9 cellular contexts compared by ENCODE assay signal in the genomic region with DNA sequence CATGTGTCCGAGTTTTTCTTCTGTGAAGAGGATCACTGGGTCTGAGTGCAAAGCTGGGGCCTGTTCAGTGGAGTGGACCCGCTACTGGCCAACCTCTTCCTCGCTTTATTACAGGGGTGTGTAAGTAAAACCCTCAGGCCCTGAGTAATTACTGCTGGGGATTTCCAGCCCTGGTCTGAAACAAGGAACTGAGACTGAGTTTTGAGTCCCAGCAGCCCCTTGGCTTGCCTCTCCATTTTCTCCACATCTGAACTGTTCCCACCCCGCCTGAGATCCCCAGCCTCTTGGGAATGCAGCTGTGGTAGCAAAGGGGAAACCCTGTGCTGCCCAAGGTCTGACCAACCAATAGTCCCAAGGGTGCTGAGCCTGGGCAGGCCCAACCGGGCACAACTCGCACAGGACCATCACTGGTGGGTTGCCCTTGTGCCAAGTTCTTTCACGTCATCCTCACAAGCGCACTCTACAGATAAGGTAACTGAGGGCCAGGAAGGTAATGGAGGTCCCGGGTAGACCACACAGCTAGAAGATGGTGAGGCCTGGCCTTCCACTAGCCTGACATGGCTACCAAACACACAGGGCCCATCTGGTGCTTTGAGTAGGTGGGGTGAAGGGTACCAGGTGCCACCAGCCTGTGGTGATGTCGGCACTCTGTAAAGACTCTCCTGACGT. TPM values are rescaled to one million over a fixed set of nuclear protein-coding genes. Genes with fewer than 3 reads are reported as not detected.
DNase-seq lines count a peak whose midpoint lies in the region; ATAC-seq, FAIRE-seq and TF ChIP-seq lines count a peak whose summit lies in the region.
"Had no signal": no experiment of that assay in that cellular context is flagged by ENCODE, and none has a peak within 500 bp of the region (broad histone marks: within the 10 kb centered on the region; RNA-seq: fewer than 3 reads in every experiment).

No MANE protein-coding gene starts in this region.

- H2AK5ac ChIP-seq in H1 (ENCODE audit: low read depth, low read length): peak overlapping the region; percentile 94

- H3K9ac ChIP-seq in OCI-LY3 (ENCODE audit: low read length): peak overlapping the region; percentile 97
- H3K9ac ChIP-seq in H1 (replicated peaks in 1 of 4; ENCODE audit: extremely low read depth in 1 of 4, low read depth in 3 of 4, low read length in 3 of 4): no peak overlapping the region; a peak in 1 of 7 replicates

- no peaks in the 10 kb centered on the region for H3K23me2 ChIP-seq in H1 (ENCODE audit: low read depth, low read length)

- H3K4me3 ChIP-seq in OCI-LY3 (ENCODE audit: low read length) (peak overlapping the region; percentile 79), H1 (ENCODE audit: extremely low read depth in 1 of 4, insufficient read depth in 2 of 4, low read depth in 3 of 4, low read length in 4 of 4) (no peak overlapping the region)
- H3K4me3 ChIP-seq: SJSA1 had no signal

- peak overlapping the region; percentile 28; the same call in 1 of the 2 replicates for H4K8ac ChIP-seq in H1 (ENCODE audit: extremely low read depth, insufficient read depth, low read length)

- H3K23ac ChIP-seq in H1 (ENCODE audit: insufficient read length): no peak overlapping the region

- peak overlapping the region; percentile 10 for H4K91ac ChIP-seq in H1 (replicated peaks; ENCODE audit: insufficient read length, low read length)

- no peak for TF ChIP-seq EP300 in H1 (IDR thresholded peaks at IDR 0.05; ENCODE audit: borderline replicate concordance in 1 of 2, low read depth in 2 of 2, low read length in 2 of 2)

- H4K20me1 ChIP-seq in OCI-LY3 (ENCODE audit: insufficient read depth, low read length): peaks cover 8% of the 10 kb centered on the region; the same call in 1 of the 2 replicates
- peaks cover 28 to 43% of the 10 kb centered on the region in 2 experiments for H4K20me1 ChIP-seq in H1 (replicated peaks in 1 of 2; ENCODE audit: control insufficient read depth in 1 of 2, insufficient read depth in 2 of 2, low read length in 2 of 2)

- peaks cover 85% of the 10 kb centered on the region for H3K4me1 ChIP-seq in OCI-LY3 (ENCODE audit: low read length)
- peaks cover 4 to 39% (median 25%) of the 10 kb centered on the region in 4 experiments for H3K4me1 ChIP-seq in H1 (replicated peaks in 1 of 4; ENCODE audit: control insufficient read depth in 3 of 4, insufficient read depth in 4 of 4, low read length in 3 of 4)

- no peak overlapping the region for H2BK20ac ChIP-seq in H1 (ENCODE audit: low read length)

- H2BK12ac ChIP-seq in H1 (ENCODE audit: low read depth, low read length): no peak overlapping the region

- WGBS in H1 (ENCODE audit: extremely low coverage in 1 of 2, insufficient coverage in 1 of 2, insufficient read length in 1 of 2, insufficient replicate concordance in 2 of 2, low coverage in 1 of 2, low lambda C conversion rate in 2 of 2, missing lambda C conversion rate in 1 of 2), 2 experiments: 89% methylated on average over 11 of the region's 11 CpGs; no CpG with 5 or more reads in 1 of the 2 experiments

- peak overlapping the region; percentile 89 to 91 for H3K4me3 Mint-ChIP-seq in stimulated activated naive CD8-positive, alpha-beta T cell treated with anti-CD3 and anti-CD28 coated beads, Interleukin-15, amount 100 ng/mL, for 72 hours

- H3K56ac ChIP-seq in H1 (replicated peaks; ENCODE audit: insufficient read length, low read depth, low read length): no peak overlapping the region

- TF ChIP-seq CTCF in OCI-LY3 (IDR thresholded peaks at IDR 0.05; ENCODE audit: low read depth, low read length) (no peak), H1 (IDR thresholded peaks at IDR 0.05; ENCODE audit: control extremely low read depth in 1 of 3, insufficient read depth in 1 of 3, low read depth in 1 of 3, low read length in 3 of 3) (no peak)

- peaks cover 96% of the 10 kb centered on the region for H3K4me1 Mint-ChIP-seq in stimulated activated naive CD8-positive, alpha-beta T cell treated with anti-CD3 and anti-CD28 coated beads, Interleukin-15, amount 100 ng/mL, for 72 hours

- peaks cover 18% of the 10 kb centered on the region for H3K36me3 ChIP-seq in OCI-LY3 (replicated peaks; ENCODE audit: low read depth, low read length)
- H3K36me3 ChIP-seq in H1 (ENCODE audit: control insufficient read depth in 2 of 4, insufficient read depth in 4 of 4, low read length in 3 of 4): no peaks in the 10 kb centered on the region

- H3K27ac Mint-ChIP-seq in stimulated activated naive CD8-positive, alpha-beta T cell treated with anti-CD3 and anti-CD28 coated beads, Interleukin-15, amount 100 ng/mL, for 72 hours: peak overlapping the region; percentile 89 to 93

- CTCF ChIA-PET in H1 (lab: Charles Lee; ENCODE audit: partially characterized antibody): interaction anchor here (0.6 to 1.0 kb wide), 3 partner anchors 12 to 46 kb away, joined by 3 read pairs; no protein-coding TSS in a partner anchor

- no peak overlapping the region for H3K14ac ChIP-seq in H1 (ENCODE audit: insufficient read length)

- no peaks in the 10 kb centered on the region for H3K27me3 ChIP-seq in OCI-LY3 (ENCODE audit: low read depth, low read length)
- no peaks in the 10 kb centered on the region for H3K27me3 ChIP-seq in H1 (replicated peaks in 1 of 4; ENCODE audit: control insufficient read depth in 3 of 4, extremely low read depth in 1 of 4, insufficient read depth in 3 of 4, low read length in 3 of 4)
- H3K27me3 ChIP-seq: SJSA1 had no signal

- 0 out of 2 replicates have a peak overlapping the region, but pooled peaks have one; percentile 88 for H2BK15ac ChIP-seq in H1 (ENCODE audit: low read length)

- H3K9me3 ChIP-seq in OCI-LY3 (ENCODE audit: insufficient read depth, low read length): no peaks in the 10 kb centered on the region
- H3K9me3 ChIP-seq in H1 (ENCODE audit: insufficient read depth in 2 of 2, low read depth in 1 of 2, low read length in 1 of 2): no peaks in the 10 kb centered on the region
- H3K9me3 ChIP-seq: SJSA1 had no signal

- H2AFZ ChIP-seq in OCI-LY3 (ENCODE audit: low read depth, low read length) (no peak overlapping the region), H1 (ENCODE audit: low read length) (no peak overlapping the region)

- DNase-seq in GM12892 (ENCODE audit: insufficient read length) (no peak), H1 (ENCODE audit: low read depth in 1 of 2, low spot score in 2 of 2) (no peak), nucleus accumbens (lab: John Stamatoyannopoulos, UW) (no peak), GM19240 (ENCODE audit: insufficient read length, low spot score) (no peak), frontal cortex (ENCODE audit: low spot score in 2 of 2) (no peak)
- peak; percentile 33 to 59 for DNase-seq in stimulated activated naive CD8-positive, alpha-beta T cell treated with anti-CD3 and anti-CD28 coated beads, Interleukin-15, amount 100 ng/mL, for 72 hours

- peak overlapping the region; percentile 92 for H3K4me2 ChIP-seq in OCI-LY3 (ENCODE audit: low read length)
- no peak overlapping the region; a peak in 1 of 4 replicates for H3K4me2 ChIP-seq in H1 (ENCODE audit: insufficient read depth in 1 of 2, low read depth in 2 of 2, low read length in 2 of 2)

- peak; percentile 37 for ATAC-seq in GM21786 (IDR thresholded peaks at IDR 0.05; ENCODE audit: unreplicated experiment)
- ATAC-seq in stimulated activated naive CD8-positive, alpha-beta T cell treated with anti-CD3 and anti-CD28 coated beads, Interleukin-15, amount 100 ng/mL, for 72 hours: peak; percentile 35

- TF ChIP-seq RAD21 in H1 (IDR thresholded peaks at IDR 0.05 in 1 of 2, conservative IDR thresholded peaks at IDR 0.05 in 1 of 2; ENCODE audit: low read depth in 2 of 2, low read length in 2 of 2): no peak

- peak overlapping the region; percentile 32; the same call in 1 of the 2 replicates for H2BK5ac ChIP-seq in H1 (ENCODE audit: low read depth, low read length)

- peaks cover 43% of the 10 kb centered on the region for H3K79me1 ChIP-seq in H1 (ENCODE audit: low read depth, low read length)

- peaks cover 97% of the 10 kb centered on the region for H3K79me2 ChIP-seq in OCI-LY3 (ENCODE audit: low read length)
- peaks cover 13 to 95% of the 10 kb centered on the region in 2 experiments; a peak in 3 of 4 replicates for H3K79me2 ChIP-seq in H1 (ENCODE audit: control insufficient read depth in 1 of 2, insufficient read depth in 2 of 2, low read length in 2 of 2)

- no peaks in the 10 kb centered on the region for H3K9me3 Mint-ChIP-seq in stimulated activated naive CD8-positive, alpha-beta T cell treated with anti-CD3 and anti-CD28 coated beads, Interleukin-15, amount 100 ng/mL, for 72 hours

- peak overlapping the region; percentile 93 for H3K27ac ChIP-seq in OCI-LY3 (ENCODE audit: low read length)
- no peak overlapping the region for H3K27ac ChIP-seq in H1 (ENCODE audit: low read depth, low read length)
- H3K27ac ChIP-seq: SJSA1 had no signal

- no peak overlapping the region for H3K4ac ChIP-seq in H1 (replicated peaks; ENCODE audit: insufficient read length, low read depth, low read length)

- no peak overlapping the region for H2BK120ac ChIP-seq in H1 (replicated peaks; ENCODE audit: low read depth, low read length)

- H3K18ac ChIP-seq in H1 (ENCODE audit: extremely low read depth, low read length): no peak overlapping the region

- FAIRE-seq in GM12892 (lab: Jason Lieb, UNC) (peak; percentile 97), H1 (lab: Jason Lieb, UNC) (no peak), frontal cortex (lab: Jason Lieb, UNC) (no peak)

- no peaks in the 10 kb centered on the region for H3K27me3 Mint-ChIP-seq in stimulated activated naive CD8-positive, alpha-beta T cell treated with anti-CD3 and anti-CD28 coated beads, Interleukin-15, amount 100 ng/mL, for 72 hours

- POLR2A ChIA-PET in H1 (lab: Charles Lee; ENCODE audit: partially characterized antibody): interaction anchor here (0.6 to 1.9 kb wide), 4 partner anchors 43 to 116 kb away, joined by 3 to 6 read pairs (median 6); partner anchors contain the start of gene SMIM7

- H4K5ac ChIP-seq in H1 (ENCODE audit: insufficient read length, low read depth, low read length): no peak overlapping the region

- TF ChIP-seq POLR2A in GM12892 (IDR thresholded peaks at IDR 0.05; ENCODE audit: low read depth, low read length) (peak; percentile 75), H1 (IDR thresholded peaks at IDR 0.05; ENCODE audit: control extremely low read depth in 1 of 2, low read depth in 2 of 2, low read length in 2 of 2) (no peak)

RNA-seq across cellular contexts. Expression of gene SLC35E1, which starts 13.7 kb away (rescaled TPM):
- polyA plus RNA-seq in GM12892 (2012; ENCODE audit: missing spikeins): 26.7 TPM
- total RNA-seq in H1 (2021; fragmentation: NEBNext Ultra II Directional; extraction: Animal tissue kit (Norgen Biotek cat#: 25700)): 26.0 and 28.5 TPM in 2 replicates
- 31.2 and 31.9 TPM in 2 replicates for polyA plus RNA-seq in H1 (2011; rRNA removed)
- 19.0 TPM for polyA plus RNA-seq in H1 (2011; cell fraction: cytosol; rRNA removed)
- 47.0 TPM for polyA plus RNA-seq in H1 (2011; cell fraction: nucleus; rRNA removed)
- 17.7 to 21.3 TPM (median 20.5 TPM) in 4 replicates for polyA plus RNA-seq in H1 (2012, experiment 1 of 2)
- 15.8 TPM for polyA plus RNA-seq in H1 (2012, experiment 2 of 2)
- 36.8 TPM for polyA plus RNA-seq in H1 (2013, experiment 1 of 2)
- 43.2 TPM for polyA plus RNA-seq in H1 (2013, experiment 2 of 2)
- polyA minus RNA-seq in H1 (2011; rRNA and poly(A)+ RNA removed): 52.9 and 53.8 TPM in 2 replicates
- 20.4 TPM for polyA minus RNA-seq in H1 (2011; cell fraction: cytosol; rRNA and poly(A)+ RNA removed)
- polyA minus RNA-seq in H1 (2011; cell fraction: nucleus; rRNA and poly(A)+ RNA removed): 24.4 TPM
- 22.8 TPM for total RNA-seq in frontal cortex

RNA-seq across cellular contexts. Expression of gene MED26, which starts 42.1 kb away (rescaled TPM):
- polyA plus RNA-seq in GM12892 (2012; ENCODE audit: missing spikeins): 4.6 TPM
- total RNA-seq in H1 (2021; fragmentation: NEBNext Ultra II Directional; extraction: Animal tissue kit (Norgen Biotek cat#: 25700)): 10.7 and 12.3 TPM in 2 replicates
- polyA plus RNA-seq in H1 (2011; rRNA removed): 5.3 and 6.2 TPM in 2 replicates
- polyA plus RNA-seq in H1 (2011; cell fraction: cytosol; rRNA removed): 5.3 TPM
- 7.5 TPM for polyA plus RNA-seq in H1 (2011; cell fraction: nucleus; rRNA removed)
- 5.9 to 7.5 TPM (median 7.2 TPM) in 4 replicates for polyA plus RNA-seq in H1 (2012, experiment 1 of 2)
- polyA plus RNA-seq in H1 (2012, experiment 2 of 2): 6.3 TPM
- polyA plus RNA-seq in H1 (2013, experiment 1 of 2): 7.3 TPM
- 6.5 TPM for polyA plus RNA-seq in H1 (2013, experiment 2 of 2)
- 6.0 and 8.6 TPM in 2 replicates for polyA minus RNA-seq in H1 (2011; rRNA and poly(A)+ RNA removed)
- polyA minus RNA-seq in H1 (2011; cell fraction: cytosol; rRNA and poly(A)+ RNA removed): 11.6 TPM
- 15.5 TPM for polyA minus RNA-seq in H1 (2011; cell fraction: nucleus; rRNA and poly(A)+ RNA removed)
- 3.7 TPM for total RNA-seq in frontal cortex

RNA-seq across cellular contexts. Expression of gene CHERP, which starts 43.7 kb away (rescaled TPM):
- 11.0 TPM for polyA plus RNA-seq in GM12892 (2012; ENCODE audit: missing spikeins)
- 72.5 and 73.7 TPM in 2 replicates for total RNA-seq in H1 (2021; fragmentation: NEBNext Ultra II Directional; extraction: Animal tissue kit (Norgen Biotek cat#: 25700))
- polyA plus RNA-seq in H1 (2011; rRNA removed): 13.9 and 23.9 TPM in 2 replicates
- polyA plus RNA-seq in H1 (2011; cell fraction: cytosol; rRNA removed): 9.3 TPM
- 52.5 TPM for polyA plus RNA-seq in H1 (2011; cell fraction: nucleus; rRNA removed)
- polyA plus RNA-seq in H1 (2012, experiment 1 of 2): 38.9 to 59.6 TPM (median 54.5 TPM) in 4 replicates
- 37.2 TPM for polyA plus RNA-seq in H1 (2012, experiment 2 of 2)
- 47.6 TPM for polyA plus RNA-seq in H1 (2013, experiment 1 of 2)
- 44.8 TPM for polyA plus RNA-seq in H1 (2013, experiment 2 of 2)
- polyA minus RNA-seq in H1 (2011; rRNA and poly(A)+ RNA removed): 6.0 and 8.6 TPM in 2 replicates
- 25.3 TPM for polyA minus RNA-seq in H1 (2011; cell fraction: cytosol; rRNA and poly(A)+ RNA removed)
- 26.4 TPM for polyA minus RNA-seq in H1 (2011; cell fraction: nucleus; rRNA and poly(A)+ RNA removed)
- total RNA-seq in frontal cortex: 5.3 TPM

Comparison
In these comparisons a context has a peak if more than half of its experiments do, and no peak if none do; other contexts are left out.
1. DNase-seq: peak in stimulated activated naive CD8-positive, alpha-beta T cell treated with anti-CD3 and anti-CD28 coated beads, Interleukin-15, amount 100 ng/mL, for 72 hours (2 of 2); none in GM12892 (single experiment), H1 (0 of 2), nucleus accumbens (0 of 56), GM19240 (single experiment) and frontal cortex (0 of 2).
2. RNA of gene CHERP, which starts 43.7 kb away (total RNA-seq): 72.5 to 73.7 TPM in H1; 5.3 TPM in frontal cortex (single experiment); every median in the first group is over 10 times any median in the second.